ENCODE assay signal across 1 cellular context in genomic region chr17:1643293-1643998, GRCh38.
TF ChIP-seq lines count a peak whose summit lies in the region.

No MANE protein-coding gene starts in this region.

TF ChIP-seq in GM12878, 131 proteins besides CTCF, POLR2A, EP300 and RAD21 (continued from another document and continues in another):
- TF ChIP-seq MEF2A (IDR thresholded peaks at IDR 0.05; ENCODE audit: insufficient read depth, low read depth, low read length) (no peak), ZBED1 (IDR thresholded peaks at IDR 0.05; ENCODE audit: borderline replicate concordance) (no peak), SMARCA5 (IDR thresholded peaks at IDR 0.05) (peak; percentile 95), ZNF384 (IDR thresholded peaks at IDR 0.05; ENCODE audit: borderline replicate concordance, low read depth, low read length) (no peak), CREM (IDR thresholded peaks at IDR 0.05; ENCODE audit: low read depth) (no peak), CHD4 (IDR thresholded peaks at IDR 0.05) (no peak), RCOR1 (conservative IDR thresholded peaks at IDR 0.05; ENCODE audit: low read depth, low read length) (no peak), TCF12 (IDR thresholded peaks at IDR 0.05; ENCODE audit: low read depth, low read length) (no peak), ATF7 (IDR thresholded peaks at IDR 0.05; ENCODE audit: low read depth) (no peak), SMAD5 (IDR thresholded peaks at IDR 0.05; ENCODE audit: low read depth) (no peak), CBX5 (IDR thresholded peaks at IDR 0.05; ENCODE audit: low read depth) (no peak), RBBP5 (conservative IDR thresholded peaks at IDR 0.05) (no peak), RFX5 (IDR thresholded peaks at IDR 0.05; ENCODE audit: low read depth, low read length) (no peak), ZBTB11 (CRISPR knock-in tag; IDR thresholded peaks at IDR 0.05) (no peak), ELK1 (IDR thresholded peaks at IDR 0.05; ENCODE audit: low read depth, low read length) (no peak), IKZF2 (IDR thresholded peaks at IDR 0.05) (no peak), ZNF622 (IDR thresholded peaks at IDR 0.05) (no peak), ZNF217 (IDR thresholded peaks at IDR 0.05) (peak; percentile 83), SMC3 (IDR thresholded peaks at IDR 0.05; ENCODE audit: borderline replicate concordance, low read length) (no peak), JUND (IDR thresholded peaks at IDR 0.05; ENCODE audit: low read depth, low read length) (no peak), NKRF (conservative IDR thresholded peaks at IDR 0.05) (peak; percentile 75), HSF1 (IDR thresholded peaks at IDR 0.05; ENCODE audit: low read depth, low read length) (no peak), MXI1 (IDR thresholded peaks at IDR 0.05; ENCODE audit: low read depth, low read length) (no peak), HDAC6 (IDR thresholded peaks at IDR 0.05; ENCODE audit: unreplicated experiment) (no peak), SPI1 (IDR thresholded peaks at IDR 0.05; ENCODE audit: borderline replicate concordance, insufficient read depth, low read depth, low read length) (no peak), POU2F2 (IDR thresholded peaks at IDR 0.05; ENCODE audit: borderline replicate concordance, low read depth, low read length) (no peak), RELA (IDR thresholded peaks at IDR 0.05; ENCODE audit: borderline replicate concordance, partially characterized antibody) (no peak), FOXK2 (IDR thresholded peaks at IDR 0.05) (no peak), CREB1 (IDR thresholded peaks at IDR 0.05; ENCODE audit: low read depth) (no peak), PKNOX1 (IDR thresholded peaks at IDR 0.05) (no peak), ZSCAN29 (IDR thresholded peaks at IDR 0.05) (no peak), CHD2 (IDR thresholded peaks at IDR 0.05; ENCODE audit: borderline replicate concordance, low read depth, low read length) (no peak), RB1 (IDR thresholded peaks at IDR 0.05; ENCODE audit: borderline replicate concordance) (0 out of 2 replicates have a peak, but pooled peaks have one; percentile 27), JUNB (IDR thresholded peaks at IDR 0.05) (no peak), LARP7 (IDR thresholded peaks at IDR 0.05) (peak; percentile 95), TARDBP (IDR thresholded peaks at IDR 0.05; ENCODE audit: borderline replicate concordance) (no peak), POLR2AphosphoS5 (IDR thresholded peaks at IDR 0.05; ENCODE audit: low read length) (no peak), ZNF274 (IDR thresholded peaks at IDR 0.05; ENCODE audit: insufficient read depth, insufficient read length) (no peak), TCF3 (IDR thresholded peaks at IDR 0.05; ENCODE audit: borderline replicate concordance, insufficient read depth, low read depth, low read length) (no peak), NRF1 (conservative IDR thresholded peaks at IDR 0.05; ENCODE audit: low read depth, low read length) (no peak), NFYA (IDR thresholded peaks at IDR 0.05; ENCODE audit: borderline replicate concordance, low read depth, low read length) (no peak), HCFC1 (IDR thresholded peaks at IDR 0.05; ENCODE audit: low read length) (no peak)
- TF ChIP-seq, protein P1, sequence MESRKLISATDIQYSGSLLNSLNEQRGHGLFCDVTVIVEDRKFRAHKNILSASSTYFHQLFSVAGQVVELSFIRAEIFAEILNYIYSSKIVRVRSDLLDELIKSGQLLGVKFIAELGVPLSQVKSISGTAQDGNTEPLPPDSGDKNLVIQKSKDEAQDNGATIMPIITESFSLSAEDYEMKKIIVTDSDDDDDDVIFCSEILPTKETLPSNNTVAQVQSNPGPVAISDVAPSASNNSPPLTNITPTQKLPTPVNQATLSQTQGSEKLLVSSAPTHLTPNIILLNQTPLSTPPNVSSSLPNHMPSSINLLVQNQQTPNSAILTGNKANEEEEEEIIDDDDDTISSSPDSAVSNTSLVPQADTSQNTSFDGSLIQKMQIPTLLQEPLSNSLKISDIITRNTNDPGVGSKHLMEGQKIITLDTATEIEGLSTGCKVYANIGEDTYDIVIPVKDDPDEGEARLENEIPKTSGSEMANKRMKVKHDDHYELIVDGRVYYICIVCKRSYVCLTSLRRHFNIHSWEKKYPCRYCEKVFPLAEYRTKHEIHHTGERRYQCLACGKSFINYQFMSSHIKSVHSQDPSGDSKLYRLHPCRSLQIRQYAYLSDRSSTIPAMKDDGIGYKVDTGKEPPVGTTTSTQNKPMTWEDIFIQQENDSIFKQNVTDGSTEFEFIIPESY (IDR thresholded peaks at IDR 0.05): no peak
- TF ChIP-seq, protein P2, sequence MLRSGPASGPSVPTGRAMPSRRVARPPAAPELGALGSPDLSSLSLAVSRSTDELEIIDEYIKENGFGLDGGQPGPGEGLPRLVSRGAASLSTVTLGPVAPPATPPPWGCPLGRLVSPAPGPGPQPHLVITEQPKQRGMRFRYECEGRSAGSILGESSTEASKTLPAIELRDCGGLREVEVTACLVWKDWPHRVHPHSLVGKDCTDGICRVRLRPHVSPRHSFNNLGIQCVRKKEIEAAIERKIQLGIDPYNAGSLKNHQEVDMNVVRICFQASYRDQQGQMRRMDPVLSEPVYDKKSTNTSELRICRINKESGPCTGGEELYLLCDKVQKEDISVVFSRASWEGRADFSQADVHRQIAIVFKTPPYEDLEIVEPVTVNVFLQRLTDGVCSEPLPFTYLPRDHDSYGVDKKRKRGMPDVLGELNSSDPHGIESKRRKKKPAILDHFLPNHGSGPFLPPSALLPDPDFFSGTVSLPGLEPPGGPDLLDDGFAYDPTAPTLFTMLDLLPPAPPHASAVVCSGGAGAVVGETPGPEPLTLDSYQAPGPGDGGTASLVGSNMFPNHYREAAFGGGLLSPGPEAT (IDR thresholded peaks at IDR 0.05; ENCODE audit: low read depth): no peak
- TF ChIP-seq, protein P3, sequence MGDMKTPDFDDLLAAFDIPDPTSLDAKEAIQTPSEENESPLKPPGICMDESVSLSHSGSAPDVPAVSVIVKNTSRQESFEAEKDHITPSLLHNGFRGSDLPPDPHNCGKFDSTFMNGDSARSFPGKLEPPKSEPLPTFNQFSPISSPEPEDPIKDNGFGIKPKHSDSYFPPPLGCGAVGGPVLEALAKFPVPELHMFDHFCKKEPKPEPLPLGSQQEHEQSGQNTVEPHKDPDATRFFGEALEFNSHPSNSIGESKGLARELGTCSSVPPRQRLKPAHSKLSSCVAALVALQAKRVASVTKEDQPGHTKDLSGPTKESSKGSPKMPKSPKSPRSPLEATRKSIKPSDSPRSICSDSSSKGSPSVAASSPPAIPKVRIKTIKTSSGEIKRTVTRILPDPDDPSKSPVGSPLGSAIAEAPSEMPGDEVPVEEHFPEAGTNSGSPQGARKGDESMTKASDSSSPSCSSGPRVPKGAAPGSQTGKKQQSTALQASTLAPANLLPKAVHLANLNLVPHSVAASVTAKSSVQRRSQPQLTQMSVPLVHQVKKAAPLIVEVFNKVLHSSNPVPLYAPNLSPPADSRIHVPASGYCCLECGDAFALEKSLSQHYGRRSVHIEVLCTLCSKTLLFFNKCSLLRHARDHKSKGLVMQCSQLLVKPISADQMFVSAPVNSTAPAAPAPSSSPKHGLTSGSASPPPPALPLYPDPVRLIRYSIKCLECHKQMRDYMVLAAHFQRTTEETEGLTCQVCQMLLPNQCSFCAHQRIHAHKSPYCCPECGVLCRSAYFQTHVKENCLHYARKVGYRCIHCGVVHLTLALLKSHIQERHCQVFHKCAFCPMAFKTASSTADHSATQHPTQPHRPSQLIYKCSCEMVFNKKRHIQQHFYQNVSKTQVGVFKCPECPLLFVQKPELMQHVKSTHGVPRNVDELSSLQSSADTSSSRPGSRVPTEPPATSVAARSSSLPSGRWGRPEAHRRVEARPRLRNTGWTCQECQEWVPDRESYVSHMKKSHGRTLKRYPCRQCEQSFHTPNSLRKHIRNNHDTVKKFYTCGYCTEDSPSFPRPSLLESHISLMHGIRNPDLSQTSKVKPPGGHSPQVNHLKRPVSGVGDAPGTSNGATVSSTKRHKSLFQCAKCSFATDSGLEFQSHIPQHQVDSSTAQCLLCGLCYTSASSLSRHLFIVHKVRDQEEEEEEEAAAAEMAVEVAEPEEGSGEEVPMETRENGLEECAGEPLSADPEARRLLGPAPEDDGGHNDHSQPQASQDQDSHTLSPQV (IDR thresholded peaks at IDR 0.05): no peak
- TF ChIP-seq, protein P4, sequence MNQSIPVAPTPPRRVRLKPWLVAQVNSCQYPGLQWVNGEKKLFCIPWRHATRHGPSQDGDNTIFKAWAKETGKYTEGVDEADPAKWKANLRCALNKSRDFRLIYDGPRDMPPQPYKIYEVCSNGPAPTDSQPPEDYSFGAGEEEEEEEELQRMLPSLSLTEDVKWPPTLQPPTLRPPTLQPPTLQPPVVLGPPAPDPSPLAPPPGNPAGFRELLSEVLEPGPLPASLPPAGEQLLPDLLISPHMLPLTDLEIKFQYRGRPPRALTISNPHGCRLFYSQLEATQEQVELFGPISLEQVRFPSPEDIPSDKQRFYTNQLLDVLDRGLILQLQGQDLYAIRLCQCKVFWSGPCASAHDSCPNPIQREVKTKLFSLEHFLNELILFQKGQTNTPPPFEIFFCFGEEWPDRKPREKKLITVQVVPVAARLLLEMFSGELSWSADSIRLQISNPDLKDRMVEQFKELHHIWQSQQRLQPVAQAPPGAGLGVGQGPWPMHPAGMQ (IDR thresholded peaks at IDR 0.05; ENCODE audit: borderline replicate concordance): no peak
- TF ChIP-seq, protein P5, sequence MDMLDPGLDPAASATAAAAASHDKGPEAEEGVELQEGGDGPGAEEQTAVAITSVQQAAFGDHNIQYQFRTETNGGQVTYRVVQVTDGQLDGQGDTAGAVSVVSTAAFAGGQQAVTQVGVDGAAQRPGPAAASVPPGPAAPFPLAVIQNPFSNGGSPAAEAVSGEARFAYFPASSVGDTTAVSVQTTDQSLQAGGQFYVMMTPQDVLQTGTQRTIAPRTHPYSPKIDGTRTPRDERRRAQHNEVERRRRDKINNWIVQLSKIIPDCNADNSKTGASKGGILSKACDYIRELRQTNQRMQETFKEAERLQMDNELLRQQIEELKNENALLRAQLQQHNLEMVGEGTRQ (IDR thresholded peaks at IDR 0.05; ENCODE audit: borderline replicate concordance, low read depth, low read length): no peak
